ENCODE assay signal across 9 cellular contexts in the genomic region with DNA sequence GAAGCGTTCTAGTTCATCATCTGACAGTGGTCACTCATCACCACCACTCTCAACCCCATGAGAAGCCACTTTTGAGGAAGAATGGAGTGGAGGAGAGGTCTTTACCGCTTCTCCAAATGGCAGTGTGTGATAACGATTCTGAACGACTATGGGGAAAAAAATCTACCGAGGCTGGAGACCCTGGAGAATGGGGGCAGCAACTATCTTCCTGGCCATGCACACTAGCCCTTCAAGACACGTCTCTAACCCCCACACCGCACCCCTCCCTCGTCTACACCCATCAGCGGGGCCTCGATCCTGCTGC. TPM values are rescaled to one million over a fixed set of nuclear protein-coding genes. Genes with fewer than 3 reads are reported as not detected.
A peak's percentile ranks its signal among the peaks of the same experiment; 100 is the strongest.
DNase-seq lines count a peak whose midpoint lies in the region; ATAC-seq, FAIRE-seq and TF ChIP-seq lines count a peak whose summit lies in the region.
"Had no signal": no experiment of that assay in that cellular context is flagged by ENCODE, and none has a peak within 500 bp of the region (broad histone marks: within the 10 kb centered on the region; RNA-seq: fewer than 3 reads in every experiment).

No MANE protein-coding gene starts in this region.

- H3K4me3 Mint-ChIP-seq in activated CD4-positive, alpha-beta T cell treated with anti-CD3 and anti-CD28 coated beads, Interleukin-2, amount 10 ng/mL, durations not matched to agents 7 days and 5 days = peak overlapping the region; percentile 99
- peak overlapping the region; percentile 99 for H3K4me3 Mint-ChIP-seq in natural killer cell treated with Interleukin-12 subunit alpha and Interleukin-12 subunit beta and Interleukin-15 and Interleukin-18, amount 100 ng/mL, for 72 hours

- H3K9me1 ChIP-seq in endothelial cell of umbilical vein (replicated peaks; ENCODE audit: control insufficient read depth, extremely low read depth, insufficient read depth, low read length) = no peaks in the 10 kb centered on the region

- H3K36me3 Mint-ChIP-seq in activated CD4-positive, alpha-beta T cell treated with anti-CD3 and anti-CD28 coated beads, Interleukin-2, amount 10 ng/mL, durations not matched to agents 7 days and 5 days (ENCODE audit: low read depth) = peaks cover 34% of the 10 kb centered on the region
- peaks cover 9% of the 10 kb centered on the region for H3K36me3 Mint-ChIP-seq in natural killer cell treated with Interleukin-12 subunit alpha and Interleukin-12 subunit beta and Interleukin-15 and Interleukin-18, amount 100 ng/mL, for 72 hours

- intact Hi-C loops in endothelial cell of umbilical vein (cut with micrococcal nuclease) = loop anchor here (2.0 kb wide), 1 partner anchor 16 kb away; the partner anchor contains the start of gene ACRBP

- H3K4me3 ChIP-seq in OCI-LY3 (ENCODE audit: low read length) (peak overlapping the region; percentile 94), endothelial cell of umbilical vein (replicated peaks in 1 of 3; ENCODE audit: insufficient read depth in 1 of 3, low read depth in 1 of 3, low read length in 3 of 3) (peak overlapping the region; percentile 23 to 95 (median 82))

- peaks cover 11% of the 10 kb centered on the region for H3K36me3 ChIP-seq in OCI-LY3 (replicated peaks; ENCODE audit: low read depth, low read length)
- H3K36me3 ChIP-seq in endothelial cell of umbilical vein (ENCODE audit: control insufficient read depth in 2 of 2, extremely low read depth in 1 of 2, insufficient read depth in 2 of 2, low read length in 2 of 2) = peaks cover 0 to 14% of the 10 kb centered on the region in 2 experiments

- no peaks in the 10 kb centered on the region for H3K27me3 Mint-ChIP-seq in activated CD4-positive, alpha-beta T cell treated with anti-CD3 and anti-CD28 coated beads, Interleukin-2, amount 10 ng/mL, durations not matched to agents 7 days and 5 days
- no peaks in the 10 kb centered on the region for H3K27me3 Mint-ChIP-seq in natural killer cell treated with Interleukin-12 subunit alpha and Interleukin-12 subunit beta and Interleukin-15 and Interleukin-18, amount 100 ng/mL, for 72 hours

- TF ChIP-seq CTCF in OCI-LY3 (IDR thresholded peaks at IDR 0.05; ENCODE audit: low read depth, low read length) (no peak), endothelial cell of umbilical vein (IDR thresholded peaks at IDR 0.05; ENCODE audit: extremely low read depth in 1 of 2, insufficient read depth in 1 of 2, low read depth in 1 of 2, low read length in 2 of 2) (no peak)

- dilution Hi-C loops in endothelial cell of umbilical vein (cut with MboI; ENCODE audit: extremely low pct_ligation_motif_present, low sequenced_read_pairs) = no loop called here

- H3K27ac Mint-ChIP-seq in activated CD4-positive, alpha-beta T cell treated with anti-CD3 and anti-CD28 coated beads, Interleukin-2, amount 10 ng/mL, durations not matched to agents 7 days and 5 days = peak overlapping the region; percentile 98
- H3K27ac Mint-ChIP-seq in natural killer cell treated with Interleukin-12 subunit alpha and Interleukin-12 subunit beta and Interleukin-15 and Interleukin-18, amount 100 ng/mL, for 72 hours = peak overlapping the region; percentile 92 to 99

- H3K27ac ChIP-seq in OCI-LY3 (ENCODE audit: low read length) = peak overlapping the region; percentile 24; the same call in 1 of the 2 replicates
- peak overlapping the region; percentile 61 for H3K27ac ChIP-seq in endothelial cell of umbilical vein (ENCODE audit: insufficient read depth, low read depth, low read length)

- FAIRE-seq in endothelial cell of umbilical vein (lab: Jason Lieb, UNC) = no peak

- H3K4me1 ChIP-seq in OCI-LY3 (ENCODE audit: low read length) = peaks cover 14% of the 10 kb centered on the region
- peaks cover 10% of the 10 kb centered on the region for H3K4me1 ChIP-seq in endothelial cell of umbilical vein (ENCODE audit: control insufficient read depth, extremely low read depth, insufficient read depth, low read length)

- no TSS peak for BruUV-seq in endothelial cell of umbilical vein (replicated peaks; lab: Mats Ljungman, UMichigan)

- peak overlapping the region; percentile 89 for H3K4me2 ChIP-seq in OCI-LY3 (ENCODE audit: low read length)
- peak overlapping the region; percentile 91 for H3K4me2 ChIP-seq in endothelial cell of umbilical vein (ENCODE audit: insufficient read depth, low read length)

- H4K20me1 ChIP-seq in OCI-LY3 (ENCODE audit: insufficient read depth, low read length) = no peaks in the 10 kb centered on the region
- no peaks in the 10 kb centered on the region for H4K20me1 ChIP-seq in endothelial cell of umbilical vein (replicated peaks; ENCODE audit: control insufficient read depth, extremely low read depth, insufficient read depth, low read length)

- H3K9me3 ChIP-seq in OCI-LY3 (ENCODE audit: insufficient read depth, low read length) (no peaks in the 10 kb centered on the region), endothelial cell of umbilical vein (replicated peaks; ENCODE audit: control insufficient read depth, insufficient read depth, low read length) (no peaks in the 10 kb centered on the region)

- CTCF ChIA-PET in activated CD4-positive, alpha-beta T cell treated with anti-CD3 and anti-CD28 coated beads, Interleukin-2, amount 10 ng/mL, durations not matched to agents 7 days and 5 days (lab: Charles Lee) = no interaction called here
- CTCF ChIA-PET in endothelial cell of umbilical vein (lab: Charles Lee) = no interaction called here

- H3K27me3 ChIP-seq in OCI-LY3 (ENCODE audit: low read depth, low read length) = no peaks in the 10 kb centered on the region
- H3K27me3 ChIP-seq in endothelial cell of umbilical vein (ENCODE audit: control insufficient read depth in 2 of 2, insufficient read depth in 2 of 2, low read length in 2 of 2) = no peaks in the 10 kb centered on the region

- H3K4me1 Mint-ChIP-seq in activated CD4-positive, alpha-beta T cell treated with anti-CD3 and anti-CD28 coated beads, Interleukin-2, amount 10 ng/mL, durations not matched to agents 7 days and 5 days = peaks cover 36% of the 10 kb centered on the region
- H3K4me1 Mint-ChIP-seq in natural killer cell treated with Interleukin-12 subunit alpha and Interleukin-12 subunit beta and Interleukin-15 and Interleukin-18, amount 100 ng/mL, for 72 hours (ENCODE audit: low read depth in 2 of 2) = peaks cover 42 to 44% of the 10 kb centered on the region in 2 donors

- no peak for TF ChIP-seq POLR2A in endothelial cell of umbilical vein (IDR thresholded peaks at IDR 0.05; ENCODE audit: low read depth, low read length)

- no peak for DNase-seq in activated CD4-positive, alpha-beta T cell treated with anti-CD3 and anti-CD28 coated beads, Interleukin-2, amount 10 ng/mL, durations not matched to agents 7 days and 5 days
- no peak for DNase-seq in activated CD4-positive, alpha-beta T cell treated with anti-CD3 and anti-CD28 coated beads for 1 hour
- DNase-seq in endothelial cell of umbilical vein (ENCODE audit: low read depth, low spot score) = no peak
- no peak for DNase-seq in natural killer cell treated with Interleukin-12 subunit alpha and Interleukin-12 subunit beta and Interleukin-15 and Interleukin-18, amount 100 ng/mL, for 72 hours (ENCODE audit: low spot score)
- no peak for DNase-seq in activated CD8-positive, alpha-beta memory T cell treated with anti-CD3 and anti-CD28 coated beads, Interleukin-2, amount 50 U/mL, for 4 hours
- DNase-seq in NK-92 (lab: John Stamatoyannopoulos, UW; ENCODE audit: unreplicated experiment) = no peak
- no peak for DNase-seq in kidney tubule cell (ENCODE audit: low spot score)

- POLR2A ChIA-PET in activated CD4-positive, alpha-beta T cell treated with anti-CD3 and anti-CD28 coated beads, Interleukin-2, amount 10 ng/mL, durations not matched to agents 7 days and 5 days (lab: Charles Lee) = no interaction called here
- POLR2A ChIA-PET in endothelial cell of umbilical vein (lab: Charles Lee) = no interaction called here

- peak overlapping the region; percentile 84; the same call in 1 of the 2 replicates for H2AFZ ChIP-seq in OCI-LY3 (ENCODE audit: low read depth, low read length)
- peak overlapping the region; percentile 22 for H2AFZ ChIP-seq in endothelial cell of umbilical vein (ENCODE audit: low read depth, low read length)

- H3K9ac ChIP-seq in OCI-LY3 (ENCODE audit: low read length) = peak overlapping the region; percentile 64
- peak overlapping the region; percentile 92 for H3K9ac ChIP-seq in endothelial cell of umbilical vein (replicated peaks; ENCODE audit: extremely low read depth, insufficient read depth, low read length)

- H3K79me2 ChIP-seq in OCI-LY3 (ENCODE audit: low read length) (peaks cover 9% of the 10 kb centered on the region), endothelial cell of umbilical vein (ENCODE audit: control insufficient read depth, insufficient read depth, low read length) (peaks cover 7% of the 10 kb centered on the region)

- ATAC-seq in natural killer cell treated with Interleukin-12 subunit alpha and Interleukin-12 subunit beta and Interleukin-15 and Interleukin-18, amount 100 ng/mL, for 72 hours = peak; percentile 60 to 61

- peaks cover 3% of the 10 kb centered on the region for H3K9me3 Mint-ChIP-seq in activated CD4-positive, alpha-beta T cell treated with anti-CD3 and anti-CD28 coated beads, Interleukin-2, amount 10 ng/mL, durations not matched to agents 7 days and 5 days
- no peaks in the 10 kb centered on the region for H3K9me3 Mint-ChIP-seq in natural killer cell treated with Interleukin-12 subunit alpha and Interleukin-12 subunit beta and Interleukin-15 and Interleukin-18, amount 100 ng/mL, for 72 hours

RNA-seq across cellular contexts. Expression of gene ING4, which starts 0.4 kb away (rescaled TPM):
- 10 to 100 TPM; 33.7 to 40.2 TPM for total RNA-seq in activated CD4-positive, alpha-beta T cell treated with anti-CD3 and anti-CD28 coated beads, Interleukin-2, amount 10 ng/mL, durations not matched to agents 7 days and 5 days
- total RNA-seq in endothelial cell of umbilical vein = 26.3 and 34.7 TPM in 2 replicates
- 49.6 and 52.0 TPM in 2 replicates for polyA plus RNA-seq in endothelial cell of umbilical vein
- 60.5 and 62.5 TPM in 2 replicates for polyA plus RNA-seq in endothelial cell of umbilical vein (2011; cell fraction: cytosol; rRNA removed)
- polyA plus RNA-seq in endothelial cell of umbilical vein (2011; cell fraction: nucleus; rRNA removed) = 144 and 179 TPM in 2 replicates
- polyA plus RNA-seq in endothelial cell of umbilical vein (2012) = 31.1 and 38.8 TPM in 2 replicates
- polyA minus RNA-seq in endothelial cell of umbilical vein = 24.0 and 24.5 TPM in 2 replicates
- 5.7 TPM for polyA minus RNA-seq in endothelial cell of umbilical vein (2011; cell fraction: cytosol; rRNA and poly(A)+ RNA removed)
- 17.5 and 26.9 TPM in 2 replicates for polyA minus RNA-seq in endothelial cell of umbilical vein (2011; cell fraction: nucleus; rRNA and poly(A)+ RNA removed)
- 10 to 100 TPM; 13.0 to 16.7 TPM for total RNA-seq in natural killer cell treated with Interleukin-12 subunit alpha and Interleukin-12 subunit beta and Interleukin-15 and Interleukin-18, amount 100 ng/mL, for 72 hours

RNA-seq across cellular contexts. Expression of gene ACRBP, which starts 15.3 kb away (rescaled TPM):
- 1 to 10 TPM; 1.6 to 2.6 TPM for total RNA-seq in activated CD4-positive, alpha-beta T cell treated with anti-CD3 and anti-CD28 coated beads, Interleukin-2, amount 10 ng/mL, durations not matched to agents 7 days and 5 days
- total RNA-seq in endothelial cell of umbilical vein = 0.97 and 1.3 TPM in 2 replicates
- 5.5 and 5.7 TPM in 2 replicates for polyA plus RNA-seq in endothelial cell of umbilical vein
- 2.0 and 3.4 TPM in 2 replicates for polyA plus RNA-seq in endothelial cell of umbilical vein (2011; cell fraction: cytosol; rRNA removed)
- polyA plus RNA-seq in endothelial cell of umbilical vein (2011; cell fraction: nucleus; rRNA removed) = 2.5 and 3.2 TPM in 2 replicates
- 0.32 and 0.82 TPM in 2 replicates for polyA plus RNA-seq in endothelial cell of umbilical vein (2012)
- polyA minus RNA-seq in endothelial cell of umbilical vein = 4.5 and 5.2 TPM in 2 replicates
- not detected for polyA minus RNA-seq in endothelial cell of umbilical vein (2011; cell fraction: cytosol; rRNA and poly(A)+ RNA removed)
- 1.6 and 1.8 TPM in 2 replicates for polyA minus RNA-seq in endothelial cell of umbilical vein (2011; cell fraction: nucleus; rRNA and poly(A)+ RNA removed)
- 1 to 10 TPM in 1 of 2 donors, under 1 TPM in 1; 0.98 to 2.1 TPM for total RNA-seq in natural killer cell treated with Interleukin-12 subunit alpha and Interleukin-12 subunit beta and Interleukin-15 and Interleukin-18, amount 100 ng/mL, for 72 hours

RNA-seq across cellular contexts. Expression of gene ZNF384, which starts 26.6 kb away (rescaled TPM):
- total RNA-seq in activated CD4-positive, alpha-beta T cell treated with anti-CD3 and anti-CD28 coated beads, Interleukin-2, amount 10 ng/mL, durations not matched to agents 7 days and 5 days = 10 to 100 TPM; 90.9 to 95.4 TPM
- total RNA-seq in endothelial cell of umbilical vein = 52.8 and 58.5 TPM in 2 replicates
- polyA plus RNA-seq in endothelial cell of umbilical vein = 58.3 and 67.5 TPM in 2 replicates
- 50.6 and 51.3 TPM in 2 replicates for polyA plus RNA-seq in endothelial cell of umbilical vein (2011; cell fraction: cytosol; rRNA removed)
- 180 and 198 TPM in 2 replicates for polyA plus RNA-seq in endothelial cell of umbilical vein (2011; cell fraction: nucleus; rRNA removed)
- 48.8 and 55.5 TPM in 2 replicates for polyA plus RNA-seq in endothelial cell of umbilical vein (2012)
- polyA minus RNA-seq in endothelial cell of umbilical vein = 69.6 and 82.8 TPM in 2 replicates
- polyA minus RNA-seq in endothelial cell of umbilical vein (2011; cell fraction: cytosol; rRNA and poly(A)+ RNA removed) = 31.3 TPM
- polyA minus RNA-seq in endothelial cell of umbilical vein (2011; cell fraction: nucleus; rRNA and poly(A)+ RNA removed) = 57.6 and 71.5 TPM in 2 replicates
- total RNA-seq in natural killer cell treated with Interleukin-12 subunit alpha and Interleukin-12 subunit beta and Interleukin-15 and Interleukin-18, amount 100 ng/mL, for 72 hours = 10 to 100 TPM; 81.1 to 90.0 TPM

RNA-seq across cellular contexts. Expression of gene LPAR5, which starts 26.8 kb away (rescaled TPM):
- total RNA-seq in activated CD4-positive, alpha-beta T cell treated with anti-CD3 and anti-CD28 coated beads, Interleukin-2, amount 10 ng/mL, durations not matched to agents 7 days and 5 days = 1 to 10 TPM; 6.2 to 6.6 TPM
- not detected in 2 replicates for total RNA-seq in endothelial cell of umbilical vein
- 0.23 and 0.41 TPM in 2 replicates for polyA plus RNA-seq in endothelial cell of umbilical vein
- 0.07 and 0.10 TPM in 2 replicates for polyA plus RNA-seq in endothelial cell of umbilical vein (2011; cell fraction: cytosol; rRNA removed)
- 0.08 TPM in 1 of 2 replicates, not detected in the other for polyA plus RNA-seq in endothelial cell of umbilical vein (2011; cell fraction: nucleus; rRNA removed)
- polyA plus RNA-seq in endothelial cell of umbilical vein (2012) = 0.07 TPM in 1 of 2 replicates, not detected in the other
- polyA minus RNA-seq in endothelial cell of umbilical vein = 0.42 and 0.75 TPM in 2 replicates
- polyA minus RNA-seq in endothelial cell of umbilical vein (2011; cell fraction: cytosol; rRNA and poly(A)+ RNA removed) = 1.7 TPM
- not detected in 2 replicates for polyA minus RNA-seq in endothelial cell of umbilical vein (2011; cell fraction: nucleus; rRNA and poly(A)+ RNA removed)
- 10 to 100 TPM in 1 of 2 donors, 1 to 10 TPM in 1; 5.6 to 10.6 TPM for total RNA-seq in natural killer cell treated with Interleukin-12 subunit alpha and Interleukin-12 subunit beta and Interleukin-15 and Interleukin-18, amount 100 ng/mL, for 72 hours
- total RNA-seq: dermis microvascular lymphatic vessel endothelial cell had no signal

RNA-seq across cellular contexts. Expression of gene PIANP, which starts 38.1 kb away (rescaled TPM):
- total RNA-seq in activated CD4-positive, alpha-beta T cell treated with anti-CD3 and anti-CD28 coated beads, Interleukin-2, amount 10 ng/mL, durations not matched to agents 7 days and 5 days = not detected
- total RNA-seq in endothelial cell of umbilical vein = 0.14 and 0.55 TPM in 2 replicates
- polyA plus RNA-seq in endothelial cell of umbilical vein = 0.08 and 0.10 TPM in 2 replicates
- 0.05 and 0.13 TPM in 2 replicates for polyA plus RNA-seq in endothelial cell of umbilical vein (2011; cell fraction: cytosol; rRNA removed)
- 0.08 TPM in 2 replicates for polyA plus RNA-seq in endothelial cell of umbilical vein (2011; cell fraction: nucleus; rRNA removed)
- polyA plus RNA-seq in endothelial cell of umbilical vein (2012) = 0.17 and 0.50 TPM in 2 replicates
- not detected in 2 replicates for polyA minus RNA-seq in endothelial cell of umbilical vein
- polyA minus RNA-seq in endothelial cell of umbilical vein (2011; cell fraction: cytosol; rRNA and poly(A)+ RNA removed) = not detected
- not detected in 2 replicates for polyA minus RNA-seq in endothelial cell of umbilical vein (2011; cell fraction: nucleus; rRNA and poly(A)+ RNA removed)
- under 1 TPM in 1 of 2 donors, not detected in 1; 0.17 TPM for total RNA-seq in natural killer cell treated with Interleukin-12 subunit alpha and Interleukin-12 subunit beta and Interleukin-15 and Interleukin-18, amount 100 ng/mL, for 72 hours
- total RNA-seq: dermis microvascular lymphatic vessel endothelial cell had no signal
